17 cellular contexts compared by ENCODE assay signal in the genomic region with DNA sequence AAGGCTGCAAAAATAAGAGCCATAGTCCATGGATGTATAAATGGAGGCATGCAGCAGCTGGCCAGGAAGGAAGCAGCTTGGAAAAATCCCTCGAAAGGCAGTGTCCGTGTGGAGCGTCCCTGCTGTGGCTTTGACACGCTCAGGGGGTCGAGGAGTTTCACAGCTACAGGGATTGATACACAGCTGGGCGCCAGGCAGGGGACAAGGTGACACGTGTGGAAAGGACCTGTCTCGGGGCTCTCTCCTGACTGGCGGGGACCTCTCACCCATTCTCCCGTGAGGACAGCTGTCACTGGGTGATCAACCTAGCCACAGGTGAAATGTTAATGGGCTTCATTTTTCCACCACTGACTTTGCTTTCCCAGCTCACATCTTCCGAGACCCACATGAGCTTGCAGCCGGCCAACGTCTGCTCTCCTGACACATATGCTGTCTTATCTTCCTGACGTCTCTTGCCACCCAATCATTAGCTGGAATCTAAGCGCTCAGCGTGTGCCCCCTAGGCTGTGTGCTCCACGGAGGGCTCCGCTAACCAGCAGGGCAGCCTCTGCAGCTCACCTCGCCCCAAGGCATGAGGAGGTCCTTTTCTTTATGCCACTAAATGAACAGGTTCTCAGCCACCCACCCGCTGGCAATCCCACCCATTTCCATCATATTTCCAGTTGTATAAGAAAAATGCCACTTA.
"Had no signal": no experiment of that assay in that cellular context is flagged by ENCODE, and none has a peak within 500 bp of the region (broad histone marks: within the 10 kb centered on the region; RNA-seq: fewer than 3 reads in every experiment).

No MANE protein-coding gene starts in this region.

- H3K4me3 ChIP-seq: lung, stomach, thoracic aorta, transverse colon had no signal

- H3K36me3 ChIP-seq: stomach, transverse colon had no signal

- H3K4me3 Mint-ChIP-seq: immature natural killer cell, naive B cell, nephron had no signal

- H3K27ac ChIP-seq: stomach, thoracic aorta, transverse colon had no signal

- H3K9me3 Mint-ChIP-seq: immature natural killer cell, nephron had no signal

- H3K36me3 Mint-ChIP-seq: immature natural killer cell, naive B cell had no signal

- H3K9me3 ChIP-seq: stomach, thoracic aorta, transverse colon had no signal

- ATAC-seq: left cardiac atrium, left ventricle myocardium superior, right cardiac atrium had no signal

- DNase-seq: effector memory CD4-positive, alpha-beta T cell; immature natural killer cell; kidney; left cardiac atrium; left ventricle myocardium superior; naive B cell; posterior cingulate gyrus; small intestine; stimulated activated CD4-positive, alpha-beta T cell treated with anti-CD3 and anti-CD28 coated beads, Interleukin-12 subunit alpha, Interleukin-12 subunit beta, amount 100 ng/mL, for 4 hours; stimulated activated naive CD4-positive, alpha-beta T cell; stomach; substantia nigra; transverse colon had no signal

- H3K27ac Mint-ChIP-seq: immature natural killer cell, naive B cell, nephron had no signal

- H3K4me1 Mint-ChIP-seq: immature natural killer cell, nephron had no signal

- H3K4me1 ChIP-seq: stomach, transverse colon had no signal

- H3K27me3 ChIP-seq: transverse colon had no signal
